In genomic region chr4:77100234-77100633, GRCh38 we compare ENCODE assay signal across 1 cellular context.
A peak's percentile ranks its signal among the peaks of the same experiment; 100 is the strongest.
TF ChIP-seq lines count a peak whose summit lies in the region.

No MANE protein-coding gene starts in this region.

TF ChIP-seq in endothelial cell of umbilical vein, 7 proteins besides CTCF, POLR2A, EP300 and RAD21:
- TF ChIP-seq FOS (IDR thresholded peaks at IDR 0.05; ENCODE audit: borderline replicate concordance, insufficient read depth, low read length): no peak
- TF ChIP-seq GATA2 (IDR thresholded peaks at IDR 0.05; ENCODE audit: insufficient read depth, insufficient read length, low read depth, low read length): peak; percentile 100
- TF ChIP-seq MYC (IDR thresholded peaks at IDR 0.05; ENCODE audit: low read depth, low read length): no peak
- peak; percentile 98 for TF ChIP-seq POLR2AphosphoS5 (IDR thresholded peaks at IDR 0.05; ENCODE audit: insufficient read depth, low read depth, low read length)
- peak; percentile 10 for TF ChIP-seq MAX (IDR thresholded peaks at IDR 0.05; ENCODE audit: insufficient read depth, insufficient read length)
- TF ChIP-seq JUN (IDR thresholded peaks at IDR 0.05; ENCODE audit: borderline replicate concordance, insufficient read depth, insufficient read length, low read depth): peak; percentile 38
- no peak for TF ChIP-seq EZH2 (IDR thresholded peaks at IDR 0.05; ENCODE audit: borderline replicate concordance, low read depth, low read length, severe bottlenecking)
